Comparison of ENCODE assay signal across 20 cellular contexts in genomic region chr4:7880681-7881080, GRCh38. TPM values are rescaled to one million over a fixed set of nuclear protein-coding genes. Genes with fewer than 3 reads are reported as not detected.
DNase-seq lines count a peak whose midpoint lies in the region; ATAC-seq, FAIRE-seq and TF ChIP-seq lines count a peak whose summit lies in the region.
"Had no signal": no experiment of that assay in that cellular context is flagged by ENCODE, and none has a peak within 500 bp of the region (broad histone marks: within the 10 kb centered on the region; RNA-seq: fewer than 3 reads in every experiment).

No MANE protein-coding gene starts in this region.

- no peaks in the 10 kb centered on the region for H3K36me3 Mint-ChIP-seq in neural progenitor cell
- H3K36me3 Mint-ChIP-seq: activated naive CD4-positive, alpha-beta T cell treated with anti-CD3 and anti-CD28 coated beads, Interleukin-2, amount 50 U/mL, for 24 hours had no signal

- H2AK5ac ChIP-seq in IMR-90 (ENCODE audit: low read depth, low read length) (peak overlapping the region; percentile 31; the same call in 1 of the 2 replicates), H1 (ENCODE audit: low read depth, low read length) (no peak overlapping the region)

- TF ChIP-seq CTCF in IMR-90 (conservative IDR thresholded peaks at IDR 0.05; ENCODE audit: low read depth, low read length) (no peak), H1 (IDR thresholded peaks at IDR 0.05; ENCODE audit: control extremely low read depth in 1 of 3, insufficient read depth in 1 of 3, low read depth in 1 of 3, low read length in 3 of 3) (no peak), neural progenitor cell (IDR thresholded peaks at IDR 0.05) (no peak)

- dilution Hi-C loops in IMR-90 (cut with HindIII; ENCODE audit: low sequenced_read_pairs, unreplicated experiment), result no loop called here

- no peak overlapping the region for H3K27ac ChIP-seq in BLaER1 treated with 17β-estradiol and CSF1 and Interleukin-3, amounts not matched to agents 10 nM and 100 nM
- H3K27ac ChIP-seq in IMR-90 (ENCODE audit: insufficient read depth, low read length), result peak overlapping the region; percentile 51
- no peak overlapping the region for H3K27ac ChIP-seq in H1 (ENCODE audit: low read depth, low read length)
- no peak overlapping the region for H3K27ac ChIP-seq in neural progenitor cell
- H3K27ac ChIP-seq: right lobe of liver had no signal

- peaks cover 0 to 53% of the 10 kb centered on the region in 2 experiments; a peak in 2 of 4 replicates for H3K79me2 ChIP-seq in H1 (ENCODE audit: control insufficient read depth in 1 of 2, insufficient read depth in 2 of 2, low read length in 2 of 2)
- H3K79me2 ChIP-seq in neural progenitor cell (ENCODE audit: low read depth), result peaks cover 6% of the 10 kb centered on the region

- peak overlapping the region; percentile 51 for H3K27ac Mint-ChIP-seq in neural progenitor cell
- H3K27ac Mint-ChIP-seq: stimulated activated naive CD8-positive, alpha-beta T cell treated with anti-CD3 and anti-CD28 coated beads, Interleukin-15, Interleukin-2, amounts not matched to agents 100 ng/mL and 50 ng/mL, for 24 hours had no signal

- H3K9me3 Mint-ChIP-seq in neural progenitor cell, result peaks cover 4% of the 10 kb centered on the region
- H3K9me3 Mint-ChIP-seq: activated naive CD4-positive, alpha-beta T cell treated with anti-CD3 and anti-CD28 coated beads, Interleukin-2, amount 50 U/mL, for 24 hours; stimulated activated naive CD8-positive, alpha-beta T cell treated with anti-CD3 and anti-CD28 coated beads, Interleukin-15, Interleukin-2, amounts not matched to agents 100 ng/mL and 50 ng/mL, for 24 hours had no signal

- H3K14ac ChIP-seq in IMR-90 (replicated peaks; ENCODE audit: low read depth, low read length), result peak overlapping the region; percentile 10; the same call in 1 of the 2 replicates
- no peak overlapping the region for H3K14ac ChIP-seq in H1 (ENCODE audit: insufficient read length)

- H3K4ac ChIP-seq in IMR-90 (ENCODE audit: low read depth, low read length), result peak overlapping the region; percentile 21
- no peak overlapping the region for H3K4ac ChIP-seq in H1 (replicated peaks; ENCODE audit: insufficient read length, low read depth, low read length)

- H4K8ac ChIP-seq in IMR-90 (ENCODE audit: low read depth in 2 of 2, low read length in 2 of 2) (peak overlapping the region in 1 of 2 experiments; percentile 63; a peak in 3 of 4 replicates), H1 (ENCODE audit: extremely low read depth, insufficient read depth, low read length) (peak overlapping the region; percentile 75; the same call in 1 of the 2 replicates)

- H3K9me3 ChIP-seq in BLaER1 treated with 17β-estradiol and CSF1 and Interleukin-3, amounts not matched to agents 10 nM and 100 nM (replicated peaks in 1 of 11), result no peaks in the 10 kb centered on the region
- H3K9me3 ChIP-seq in IMR-90 (ENCODE audit: control insufficient read depth, insufficient read depth, low read length), result no peaks in the 10 kb centered on the region
- H3K9me3 ChIP-seq in H1 (ENCODE audit: insufficient read depth in 2 of 2, low read depth in 1 of 2, low read length in 1 of 2), result no peaks in the 10 kb centered on the region
- H3K9me3 ChIP-seq in neural progenitor cell (ENCODE audit: low read depth), result no peaks in the 10 kb centered on the region
- H3K9me3 ChIP-seq: BE2C, right lobe of liver had no signal

- H4K91ac ChIP-seq in IMR-90 (ENCODE audit: insufficient read depth, low read depth, low read length) (peak overlapping the region; percentile 13; the same call in 1 of the 2 replicates), H1 (replicated peaks; ENCODE audit: insufficient read length, low read length) (no peak overlapping the region)

- no TSS peak for BruUV-seq in IMR-90 (replicated peaks; lab: Mats Ljungman, UMichigan)

- H3K56ac ChIP-seq in IMR-90 (ENCODE audit: extremely low read depth, insufficient read depth, low read length) (no peak overlapping the region), H1 (replicated peaks; ENCODE audit: insufficient read length, low read depth, low read length) (no peak overlapping the region)

- POLR2A ChIA-PET in IMR-90 (lab: Charles Lee; ENCODE audit: unreplicated experiment), result no interaction called here
- POLR2A ChIA-PET in H1 (lab: Charles Lee; ENCODE audit: partially characterized antibody), result interaction anchor here (0.6 kb wide), 1 partner anchor 15 kb away, joined by 3 read pairs; no protein-coding TSS in a partner anchor

- peak overlapping the region in 8 of 11 experiments; percentile 31 to 62 (median 54); a peak in 15 of 22 replicates for H3K4me2 ChIP-seq in BLaER1 treated with 17β-estradiol and CSF1 and Interleukin-3, amounts not matched to agents 10 nM and 100 nM
- no peak overlapping the region for H3K4me2 ChIP-seq in IMR-90 (ENCODE audit: low read depth, low read length)
- H3K4me2 ChIP-seq in H1 (ENCODE audit: insufficient read depth in 1 of 2, low read depth in 2 of 2, low read length in 2 of 2), result no peak overlapping the region
- no peak overlapping the region for H3K4me2 ChIP-seq in neural progenitor cell

- no peak overlapping the region for H3K4me3 ChIP-seq in BLaER1 treated with 17β-estradiol and CSF1 and Interleukin-3, amounts not matched to agents 10 nM and 100 nM
- H3K4me3 ChIP-seq in IMR-90 (ENCODE audit: insufficient read depth, low read depth, low read length), result no peak overlapping the region
- H3K4me3 ChIP-seq in H1 (ENCODE audit: extremely low read depth in 1 of 4, insufficient read depth in 2 of 4, low read depth in 3 of 4, low read length in 4 of 4), result no peak overlapping the region
- no peak overlapping the region for H3K4me3 ChIP-seq in neural progenitor cell
- H3K4me3 ChIP-seq: coronary artery, right lobe of liver had no signal

- H3K4me3 Mint-ChIP-seq in neural progenitor cell, result no peak overlapping the region
- H3K4me3 Mint-ChIP-seq: activated naive CD4-positive, alpha-beta T cell treated with anti-CD3 and anti-CD28 coated beads, Interleukin-2, amount 50 U/mL, for 24 hours; stimulated activated naive CD8-positive, alpha-beta T cell treated with anti-CD3 and anti-CD28 coated beads, Interleukin-15, Interleukin-2, amounts not matched to agents 100 ng/mL and 50 ng/mL, for 24 hours had no signal

- in situ Hi-C loops in IMR-90 (cut with MboI; ENCODE audit: low sequenced_read_pairs), result no loop called here

- H3K18ac ChIP-seq in IMR-90 (ENCODE audit: low read depth, low read length) (peak overlapping the region; percentile 66; the same call in 1 of the 2 replicates), H1 (ENCODE audit: extremely low read depth, low read length) (no peak overlapping the region)

- H2AFZ ChIP-seq in IMR-90 (replicated peaks; ENCODE audit: low read length, poor library complexity) (no peak overlapping the region), H1 (ENCODE audit: low read length) (no peak overlapping the region), neural progenitor cell (replicated peaks) (no peak overlapping the region)

- no peak overlapping the region for H2BK12ac ChIP-seq in H1 (ENCODE audit: low read depth, low read length)

- FAIRE-seq in H1 (lab: Jason Lieb, UNC), result no peak
- FAIRE-seq: frontal cortex had no signal

- H3K23ac ChIP-seq in IMR-90 (ENCODE audit: low read depth, low read length) (no peak overlapping the region), H1 (ENCODE audit: insufficient read length) (no peak overlapping the region)

- TF ChIP-seq EP300 in H1 (IDR thresholded peaks at IDR 0.05; ENCODE audit: borderline replicate concordance in 1 of 2, low read depth in 2 of 2, low read length in 2 of 2), result no peak

- no peaks in the 10 kb centered on the region for H3K27me3 ChIP-seq in BLaER1 treated with 17β-estradiol and CSF1 and Interleukin-3, amounts not matched to agents 10 nM and 100 nM
- H3K27me3 ChIP-seq in IMR-90 (ENCODE audit: control insufficient read depth, insufficient read depth, low read length) (no peaks in the 10 kb centered on the region), H1 (replicated peaks in 1 of 4; ENCODE audit: control insufficient read depth in 3 of 4, extremely low read depth in 1 of 4, insufficient read depth in 3 of 4, low read length in 3 of 4) (no peaks in the 10 kb centered on the region), neural progenitor cell (no peaks in the 10 kb centered on the region)
- H3K27me3 ChIP-seq: BE2C, right lobe of liver had no signal

- no peak overlapping the region for H3K9ac ChIP-seq in BLaER1 treated with 17β-estradiol and CSF1 and Interleukin-3, amounts not matched to agents 10 nM and 100 nM
- H3K9ac ChIP-seq in IMR-90 (ENCODE audit: low read depth, low read length) (no peak overlapping the region), H1 (replicated peaks in 1 of 4; ENCODE audit: extremely low read depth in 1 of 4, low read depth in 3 of 4, low read length in 3 of 4) (no peak overlapping the region), neural progenitor cell (no peak overlapping the region)

- no peak for ATAC-seq in IMR-90 (ENCODE audit: low read depth)
- ATAC-seq in HG02763 (IDR thresholded peaks at IDR 0.05; ENCODE audit: unreplicated experiment), result no peak
- ATAC-seq: right lobe of liver had no signal

- peaks cover 0 to 64% (median 7%) of the 10 kb centered on the region in 11 experiments; a peak in 9 of 22 replicates for H4K20me1 ChIP-seq in BLaER1 treated with 17β-estradiol and CSF1 and Interleukin-3, amounts not matched to agents 10 nM and 100 nM
- H4K20me1 ChIP-seq in IMR-90 (ENCODE audit: insufficient read depth, low read length) (peaks cover 77% of the 10 kb centered on the region), H1 (replicated peaks in 1 of 2; ENCODE audit: control insufficient read depth in 1 of 2, insufficient read depth in 2 of 2, low read length in 2 of 2) (peaks cover 0 to 2% of the 10 kb centered on the region in 2 experiments), neural progenitor cell (ENCODE audit: low read depth) (peaks cover 9% of the 10 kb centered on the region)

- H2BK20ac ChIP-seq in IMR-90 (ENCODE audit: low read depth, low read length) (peak overlapping the region; percentile 46; the same call in 1 of the 2 replicates), H1 (ENCODE audit: low read length) (no peak overlapping the region)

- intact Hi-C loops in IMR-90 (cut with micrococcal nuclease), result no loop called here

- no peaks in the 10 kb centered on the region for H3F3A ChIP-seq in neural progenitor cell (ENCODE audit: low read depth)

- H3K79me1 ChIP-seq in IMR-90 (ENCODE audit: low read depth in 1 of 2, low read length in 2 of 2) (peaks cover 6 to 74% of the 10 kb centered on the region in 2 experiments), H1 (ENCODE audit: low read depth, low read length) (peaks cover 3% of the 10 kb centered on the region; the same call in 1 of the 2 replicates)

- H2BK5ac ChIP-seq in IMR-90 (ENCODE audit: low read depth, low read length, poor library complexity, severe bottlenecking) (peak overlapping the region; percentile 64), H1 (ENCODE audit: low read depth, low read length) (no peak overlapping the region)

- DNase-seq in IMR-90 (no peak), H1 (ENCODE audit: low read depth in 1 of 2, low spot score in 2 of 2) (no peak), neural progenitor cell (ENCODE audit: low spot score) (no peak), NCI-H82 (lab: John Stamatoyannopoulos, UW) (no peak), T-helper 2 cell (no peak)
- DNase-seq: activated CD4-positive, alpha-beta T cell treated with anti-CD3 and anti-CD28 coated beads, Interleukin-2, amount 50 U/mL, for 4 hours; activated T-cell treated with anti-CD3 and anti-CD28 coated beads, Interleukin-2, amount 50 U/mL, for 1 hour; BE2C; NCI-H1436 treated with DMSO at 0.1 percent for 48 hours; NCI-H226; NK-92 treated with Interleukin-12 subunit alpha and Interleukin-12 subunit beta, amount 100 ng/mL, for 24 hours; occipital lobe; right lobe of liver; RPMI8226 had no signal

- no peak for TF ChIP-seq POLR2A in IMR-90 (IDR thresholded peaks at IDR 0.05; ENCODE audit: low read depth, low read length)
- TF ChIP-seq POLR2A in H1 (IDR thresholded peaks at IDR 0.05; ENCODE audit: control extremely low read depth in 1 of 2, low read depth in 2 of 2, low read length in 2 of 2), result no peak

- no peak overlapping the region for H2AK9ac ChIP-seq in IMR-90 (replicated peaks; ENCODE audit: low read depth, low read length, poor library complexity)

- peaks cover 46% of the 10 kb centered on the region for H3K9me1 ChIP-seq in IMR-90 (ENCODE audit: insufficient read depth, low read length)

- H3K36me3 ChIP-seq in BLaER1 treated with 17β-estradiol and CSF1 and Interleukin-3, amounts not matched to agents 10 nM and 100 nM, result no peaks in the 10 kb centered on the region
- H3K36me3 ChIP-seq in IMR-90 (ENCODE audit: control insufficient read depth, insufficient read depth, low read length) (peaks cover 6% of the 10 kb centered on the region), H1 (ENCODE audit: control insufficient read depth in 2 of 4, insufficient read depth in 4 of 4, low read length in 3 of 4) (no peaks in the 10 kb centered on the region), neural progenitor cell (no peaks in the 10 kb centered on the region)
- H3K36me3 ChIP-seq: right lobe of liver had no signal

- no peak for TF ChIP-seq RAD21 in IMR-90 (IDR thresholded peaks at IDR 0.05; ENCODE audit: low read length)
- no peak for TF ChIP-seq RAD21 in H1 (IDR thresholded peaks at IDR 0.05 in 1 of 2, conservative IDR thresholded peaks at IDR 0.05 in 1 of 2; ENCODE audit: low read depth in 2 of 2, low read length in 2 of 2)

- H3K4me1 ChIP-seq in BLaER1 treated with 17β-estradiol and CSF1 and Interleukin-3, amounts not matched to agents 10 nM and 100 nM, result peaks cover 6 to 23% (median 19%) of the 10 kb centered on the region in 10 experiments; a peak in 18 of 20 replicates
- H3K4me1 ChIP-seq in IMR-90 (ENCODE audit: control insufficient read depth, insufficient read depth, low read length) (peaks cover 49% of the 10 kb centered on the region), H1 (replicated peaks in 1 of 4; ENCODE audit: control insufficient read depth in 3 of 4, insufficient read depth in 4 of 4, low read length in 3 of 4) (peaks cover 0 to 3% (median 0%) of the 10 kb centered on the region in 4 experiments; a peak in 1 of 7 replicates), neural progenitor cell (no peaks in the 10 kb centered on the region)
- H3K4me1 ChIP-seq: right lobe of liver had no signal

- WGBS in IMR-90 (ENCODE audit: extremely low coverage in 2 of 2, insufficient read length in 1 of 2), 2 experiments, result no CpG with 5 or more reads among the region's 7 CpGs
- WGBS in H1 (ENCODE audit: extremely low coverage in 1 of 2, insufficient coverage in 1 of 2, insufficient read length in 1 of 2, insufficient replicate concordance in 2 of 2, low coverage in 1 of 2, low lambda C conversion rate in 2 of 2, missing lambda C conversion rate in 1 of 2), 2 experiments, result 72% methylated on average over 7 of the region's 7 CpGs; no CpG with 5 or more reads in 1 of the 2 experiments

- CTCF ChIA-PET in IMR-90 (lab: Yijun Ruan, JAX), result no interaction called here
- CTCF ChIA-PET in H1 (lab: Charles Lee; ENCODE audit: partially characterized antibody), result interaction anchor here (1.1 to 6.6 kb wide), 2 partner anchors 11 to 36 kb away, joined by 4 to 46 read pairs; no protein-coding TSS in a partner anchor

- H3K27me3 Mint-ChIP-seq in neural progenitor cell (ENCODE audit: insufficient read depth, low read depth), result peaks cover 5% of the 10 kb centered on the region
- H3K27me3 Mint-ChIP-seq: activated naive CD4-positive, alpha-beta T cell treated with anti-CD3 and anti-CD28 coated beads, Interleukin-2, amount 50 U/mL, for 24 hours; stimulated activated naive CD8-positive, alpha-beta T cell treated with anti-CD3 and anti-CD28 coated beads, Interleukin-15, Interleukin-2, amounts not matched to agents 100 ng/mL and 50 ng/mL, for 24 hours had no signal

- H4K5ac ChIP-seq in IMR-90 (ENCODE audit: low read depth, low read length), result peak overlapping the region; percentile 76; the same call in 1 of the 2 replicates
- H4K5ac ChIP-seq in H1 (ENCODE audit: insufficient read length, low read depth, low read length), result no peak overlapping the region

- H2BK120ac ChIP-seq in IMR-90 (ENCODE audit: low read depth, low read length) (peak overlapping the region; percentile 28), H1 (replicated peaks; ENCODE audit: low read depth, low read length) (no peak overlapping the region)

- H2BK15ac ChIP-seq in IMR-90 (ENCODE audit: low read depth, low read length) (peak overlapping the region; percentile 12; the same call in 2 of the 3 replicates), H1 (ENCODE audit: low read length) (no peak overlapping the region)

- H3K23me2 ChIP-seq in H1 (ENCODE audit: low read depth, low read length), result no peaks in the 10 kb centered on the region

- H3K4me1 Mint-ChIP-seq in neural progenitor cell, result peaks cover 17% of the 10 kb centered on the region

RNA-seq across cellular contexts. Expression of gene AFAP1, which starts 59.0 kb away (rescaled TPM):
- total RNA-seq in IMR-90 (2012; rRNA removed), result 48.2 and 60.3 TPM in 2 replicates
- 73.1 and 80.9 TPM in 2 replicates for polyA plus RNA-seq in IMR-90 (2012; rRNA removed)
- polyA plus RNA-seq in IMR-90 (2012; cell fraction: cytosol; rRNA removed), result 67.3 and 67.7 TPM in 2 replicates
- polyA plus RNA-seq in IMR-90 (2012; cell fraction: nucleus; rRNA removed; ENCODE audit: low replicate concordance), result 116 and 173 TPM in 2 replicates
- total RNA-seq in H1 (2021; fragmentation: NEBNext Ultra II Directional; extraction: Animal tissue kit (Norgen Biotek cat#: 25700)), result 16.2 and 18.2 TPM in 2 replicates
- polyA plus RNA-seq in H1 (2011; rRNA removed), result 3.6 and 5.1 TPM in 2 replicates
- polyA plus RNA-seq in H1 (2011; cell fraction: cytosol; rRNA removed), result 3.6 TPM
- polyA plus RNA-seq in H1 (2011; cell fraction: nucleus; rRNA removed), result 9.3 TPM
- 5.8 to 7.5 TPM (median 6.7 TPM) in 4 replicates for polyA plus RNA-seq in H1 (2012, experiment 1 of 2)
- 2.7 TPM for polyA plus RNA-seq in H1 (2012, experiment 2 of 2)
- polyA plus RNA-seq in H1 (2013, experiment 1 of 2), result 7.8 TPM
- polyA plus RNA-seq in H1 (2013, experiment 2 of 2), result 7.8 TPM
- polyA minus RNA-seq in H1 (2011; rRNA and poly(A)+ RNA removed), result 8.1 and 10.5 TPM in 2 replicates
- 5.6 TPM for polyA minus RNA-seq in H1 (2011; cell fraction: cytosol; rRNA and poly(A)+ RNA removed)
- polyA minus RNA-seq in H1 (2011; cell fraction: nucleus; rRNA and poly(A)+ RNA removed), result 16.3 TPM
- 6.7 and 8.2 TPM in 2 replicates for total RNA-seq in neural progenitor cell (ENCODE audit: low replicate concordance)

Comparison
In these comparisons a context has a peak if more than half of its experiments do, and no peak if none do; other contexts are left out.
1. H3K4me2 ChIP-seq: peak in BLaER1 treated with 17β-estradiol and CSF1 and Interleukin-3, amounts not matched to agents 10 nM and 100 nM (8 of 11); none in IMR-90 (single experiment), H1 (0 of 2) and neural progenitor cell (single experiment).